ENCODE assay signal across 17 cellular contexts in genomic region chr14:51929920-51930682, GRCh38. TPM values are rescaled to one million over a fixed set of nuclear protein-coding genes. Genes with fewer than 3 reads are reported as not detected.
DNase-seq lines count a peak whose midpoint lies in the region; ATAC-seq and TF ChIP-seq lines count a peak whose summit lies in the region.
"Had no signal": no experiment of that assay in that cellular context is flagged by ENCODE, and none has a peak within 500 bp of the region (broad histone marks: within the 10 kb centered on the region; RNA-seq: fewer than 3 reads in every experiment).

No MANE protein-coding gene starts in this region.

- H3K27me3 Mint-ChIP-seq in stimulated activated naive CD8-positive, alpha-beta T cell treated with anti-CD3 and anti-CD28 coated beads, Interleukin-15, Interleukin-2, amounts not matched to agents 100 ng/mL and 50 ng/mL, for 24 hours, result no peaks in the 10 kb centered on the region
- H3K27me3 Mint-ChIP-seq in T-cell, result no peaks in the 10 kb centered on the region
- H3K27me3 Mint-ChIP-seq in effector memory CD8-positive, alpha-beta T cell, result no peaks in the 10 kb centered on the region

- DNase-seq in stimulated activated naive CD8-positive, alpha-beta T cell treated with anti-CD3 and anti-CD28 coated beads, Interleukin-15, Interleukin-2, amounts not matched to agents 100 U/mL and 50 U/mL, for 24 hours, result no peak
- DNase-seq in T-cell, result no peak
- DNase-seq in effector memory CD8-positive, alpha-beta T cell, result no peak
- DNase-seq in tibial nerve (ENCODE audit: low spot score in 2 of 2), result no peak
- no peak for DNase-seq in NOMO-1 treated with dmso at 0.1 percent for 144 hours (lab: John Stamatoyannopoulos, UW; ENCODE audit: unreplicated experiment)
- DNase-seq: aorta; dorsolateral prefrontal cortex; left ventricle myocardium superior; MV-4-11; NCI-H524 treated with DMSO at 0.1 percent for 48 hours; nephron progenitor cell; stimulated activated CD4-positive, alpha-beta T cell treated with anti-CD3 and anti-CD28 coated beads, Interleukin-2, amount 100 ng/mL, for 24 hours had no signal

- TF ChIP-seq POLR2A in tibial nerve (IDR thresholded peaks at IDR 0.05), result no peak

- no peak overlapping the region for H3K4me3 Mint-ChIP-seq in stimulated activated naive CD8-positive, alpha-beta T cell treated with anti-CD3 and anti-CD28 coated beads, Interleukin-15, Interleukin-2, amounts not matched to agents 100 ng/mL and 50 ng/mL, for 24 hours
- H3K4me3 Mint-ChIP-seq in T-cell, result peak overlapping the region in 1 of 3 donors; percentile 27
- peak overlapping the region; percentile 49 to 72 for H3K4me3 Mint-ChIP-seq in effector memory CD8-positive, alpha-beta T cell
- H3K4me3 Mint-ChIP-seq: nephron progenitor cell had no signal

- CTCF ChIA-PET in T-cell (lab: Charles Lee), result interaction anchor here in 1 of 2 donors (1.6 kb wide), 1 partner anchor 48 kb away, joined by 4 read pairs; no protein-coding TSS in a partner anchor

- H3K4me3 ChIP-seq in tibial nerve, result no peak overlapping the region
- H3K4me3 ChIP-seq: dorsolateral prefrontal cortex, right atrium auricular region had no signal

- peaks cover 50% of the 10 kb centered on the region for H3K36me3 Mint-ChIP-seq in stimulated activated naive CD8-positive, alpha-beta T cell treated with anti-CD3 and anti-CD28 coated beads, Interleukin-15, Interleukin-2, amounts not matched to agents 100 ng/mL and 50 ng/mL, for 24 hours (ENCODE audit: low read depth)
- H3K36me3 Mint-ChIP-seq in T-cell, result peaks cover 48% of the 10 kb centered on the region
- peaks cover 65% of the 10 kb centered on the region for H3K36me3 Mint-ChIP-seq in effector memory CD8-positive, alpha-beta T cell (ENCODE audit: insufficient read depth)

- H3K9me3 Mint-ChIP-seq in stimulated activated naive CD8-positive, alpha-beta T cell treated with anti-CD3 and anti-CD28 coated beads, Interleukin-15, Interleukin-2, amounts not matched to agents 100 ng/mL and 50 ng/mL, for 24 hours, result peaks cover 8% of the 10 kb centered on the region
- peaks cover 0 to 3% (median 0%) of the 10 kb centered on the region in 3 donors for H3K9me3 Mint-ChIP-seq in T-cell
- no peaks in the 10 kb centered on the region for H3K9me3 Mint-ChIP-seq in effector memory CD8-positive, alpha-beta T cell

- peak overlapping the region in 3 of 4 donors; percentile 15 to 82 (median 74) for H3K27ac ChIP-seq in tibial nerve
- H3K27ac ChIP-seq: right atrium auricular region had no signal

- TF ChIP-seq EP300 in tibial nerve (IDR thresholded peaks at IDR 0.05), result no peak

- H3K27me3 ChIP-seq in tibial nerve, result no peaks in the 10 kb centered on the region
- H3K27me3 ChIP-seq: dorsolateral prefrontal cortex, right atrium auricular region had no signal

- H3K27ac Mint-ChIP-seq in stimulated activated naive CD8-positive, alpha-beta T cell treated with anti-CD3 and anti-CD28 coated beads, Interleukin-15, Interleukin-2, amounts not matched to agents 100 ng/mL and 50 ng/mL, for 24 hours, result peak overlapping the region; percentile 47
- H3K27ac Mint-ChIP-seq in T-cell, result peak overlapping the region; percentile 84 to 85
- H3K27ac Mint-ChIP-seq in effector memory CD8-positive, alpha-beta T cell, result peak overlapping the region; percentile 33 to 93
- H3K27ac Mint-ChIP-seq: nephron progenitor cell had no signal

- no peak for TF ChIP-seq CTCF in tibial nerve (IDR thresholded peaks at IDR 0.05)

- POLR2A ChIA-PET in T-cell (lab: Charles Lee), result interaction anchor here (0.6 to 1.2 kb wide), 3 partner anchors 11 to 263 kb away, joined by 3 read pairs; no protein-coding TSS in a partner anchor

- H3K9me3 ChIP-seq in tibial nerve, result no peaks in the 10 kb centered on the region
- H3K9me3 ChIP-seq: right atrium auricular region had no signal

- 49 to 56% methylated on average over 8 of the region's 8 CpGs for WGBS in tibial nerve, 2 donors

- no peaks in the 10 kb centered on the region for H3K36me3 ChIP-seq in tibial nerve
- H3K36me3 ChIP-seq: right atrium auricular region had no signal

- ATAC-seq in stimulated activated naive CD8-positive, alpha-beta T cell treated with anti-CD3 and anti-CD28 coated beads, Interleukin-15, Interleukin-2, amounts not matched to agents 100 U/mL and 50 U/mL, for 24 hours, result no peak
- ATAC-seq in T-cell (replicated peaks in 1 of 4) (peak in 1 of 4 experiments; percentile 34), HG03159 (IDR thresholded peaks at IDR 0.05; ENCODE audit: unreplicated experiment) (no peak), HG02840 (IDR thresholded peaks at IDR 0.05; ENCODE audit: low FRiP score, unreplicated experiment) (no peak)
- peak; percentile 62 for ATAC-seq in effector memory CD8-positive, alpha-beta T cell (replicated peaks)
- ATAC-seq: left ventricle myocardium superior, Right ventricle myocardium inferior had no signal

- H3K4me1 Mint-ChIP-seq in stimulated activated naive CD8-positive, alpha-beta T cell treated with anti-CD3 and anti-CD28 coated beads, Interleukin-15, Interleukin-2, amounts not matched to agents 100 ng/mL and 50 ng/mL, for 24 hours (ENCODE audit: low read depth), result peaks cover 69% of the 10 kb centered on the region
- peaks cover 76 to 85% (median 76%) of the 10 kb centered on the region in 3 donors for H3K4me1 Mint-ChIP-seq in T-cell
- peaks cover 64 to 76% of the 10 kb centered on the region in 2 donors for H3K4me1 Mint-ChIP-seq in effector memory CD8-positive, alpha-beta T cell (ENCODE audit: low read depth in 2 of 2)

- H3K4me1 ChIP-seq in tibial nerve, result peaks cover 0 to 62% (median 4%) of the 10 kb centered on the region in 4 donors
- H3K4me1 ChIP-seq: right atrium auricular region had no signal

RNA-seq across cellular contexts. Expression of gene RTRAF, which starts 59.2 kb away (rescaled TPM):
- total RNA-seq in T-cell (100 to 1,000 TPM in 4 of 5 donors, 10 to 100 TPM in 1; 97.4 to 139 (median 110) TPM), tibial nerve (10 to 100 TPM; 16.7 to 50.7 (median 35.7) TPM)
